ENCODE assay signal across 31 cellular contexts in the genomic region with DNA sequence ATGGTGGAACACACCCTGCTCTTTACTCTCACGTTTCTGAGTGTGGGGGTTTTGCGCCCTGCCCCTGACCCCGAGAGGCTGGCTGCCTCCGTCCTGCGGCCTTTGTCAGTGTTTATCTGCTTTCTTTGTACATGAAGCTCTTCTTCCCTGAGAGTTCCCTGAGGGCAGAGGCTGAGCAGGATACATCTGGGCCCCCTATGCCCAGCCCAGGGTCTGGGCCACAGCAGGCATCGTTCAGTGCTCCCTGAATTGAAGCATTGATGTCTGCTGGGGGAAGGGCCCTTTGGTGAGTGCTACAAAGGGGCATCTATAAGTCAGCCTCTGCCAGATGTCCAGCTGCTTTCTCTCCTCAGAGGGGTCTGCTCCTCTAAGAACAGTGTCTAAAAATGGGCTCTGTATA. TPM values are rescaled to one million over a fixed set of nuclear protein-coding genes. Genes with fewer than 3 reads are reported as not detected.
DNase-seq lines count a peak whose midpoint lies in the region; ATAC-seq and TF ChIP-seq lines count a peak whose summit lies in the region.
"Had no signal": no experiment of that assay in that cellular context is flagged by ENCODE, and none has a peak within 500 bp of the region (broad histone marks: within the 10 kb centered on the region; RNA-seq: fewer than 3 reads in every experiment).

No MANE protein-coding gene starts in this region.

- H3K9me3 ChIP-seq in heart right ventricle (no peaks in the 10 kb centered on the region), psoas muscle (no peaks in the 10 kb centered on the region), upper lobe of right lung (no peaks in the 10 kb centered on the region)
- H3K9me3 ChIP-seq: breast epithelium, thyroid gland had no signal

- H3K27me3 ChIP-seq in heart right ventricle: peaks cover 0 to 57% (median 18%) of the 10 kb centered on the region in 7 donors
- no peaks in the 10 kb centered on the region for H3K27me3 ChIP-seq in psoas muscle (ENCODE audit: insufficient read depth in 3 of 3, low read length in 2 of 3)
- no peaks in the 10 kb centered on the region for H3K27me3 ChIP-seq in upper lobe of right lung
- H3K27me3 ChIP-seq: thyroid gland had no signal

- H3K27ac Mint-ChIP-seq in glutamatergic neuron (ENCODE audit: unreplicated experiment): peak overlapping the region; percentile 68
- H3K27ac Mint-ChIP-seq: activated T-cell treated with anti-CD3 and anti-CD28 coated beads, Interleukin-2, amount 50 U/mL, for 24 hours; memory B cell; stimulated activated naive B cell treated with anti-CD40 and anti-IgM and Interleukin-4, amounts not matched to agents 10 μg/mL and 1 μg/mL and 100 μg/mL, for 72 hours had no signal

- intact Hi-C loops in heart right ventricle (cut with DNase I) (no loop called here), Right ventricle myocardium superior (cut with DNase I) (no loop called here), psoas muscle (cut with DNase I) (no loop called here), upper lobe of right lung (cut with DNase I) (no loop called here)

- peak overlapping the region; percentile 48 to 96 (median 90) for H3K27ac ChIP-seq in heart right ventricle
- peak overlapping the region; percentile 53 for H3K27ac ChIP-seq in psoas muscle
- H3K27ac ChIP-seq in upper lobe of right lung: no peak overlapping the region
- H3K27ac ChIP-seq: thyroid gland had no signal

- WGBS in heart right ventricle, 2 donors: 54 to 63% methylated on average over 6 of the region's 6 CpGs
- WGBS in psoas muscle, 3 donors: 63 to 71% (median 63%) methylated on average over 6 of the region's 6 CpGs

- H3K4me3 ChIP-seq in heart right ventricle (peak overlapping the region; percentile 23 to 79 (median 66)), psoas muscle (peak overlapping the region; percentile 70), upper lobe of right lung (peak overlapping the region; percentile 61)
- H3K4me3 ChIP-seq: thyroid gland had no signal

- TF ChIP-seq CTCF in heart right ventricle (IDR thresholded peaks at IDR 0.05): no peak
- no peak for TF ChIP-seq CTCF in glutamatergic neuron (IDR thresholded peaks at IDR 0.05; ENCODE audit: partially characterized antibody, unreplicated experiment)
- TF ChIP-seq CTCF in psoas muscle (IDR thresholded peaks at IDR 0.05): no peak
- no peak for TF ChIP-seq CTCF in upper lobe of right lung (IDR thresholded peaks at IDR 0.05)

- H3K4me1 Mint-ChIP-seq in glutamatergic neuron (ENCODE audit: low read depth, unreplicated experiment): peaks cover 22% of the 10 kb centered on the region
- H3K4me1 Mint-ChIP-seq: memory B cell had no signal

- peaks cover 14% of the 10 kb centered on the region for H3K27me3 Mint-ChIP-seq in glutamatergic neuron (ENCODE audit: unreplicated experiment)

- H3K36me3 ChIP-seq in heart right ventricle (peaks cover 0 to 7% (median 0%) of the 10 kb centered on the region in 9 donors), psoas muscle (ENCODE audit: insufficient read depth in 1 of 2, low read depth in 1 of 2) (no peaks in the 10 kb centered on the region), upper lobe of right lung (no peaks in the 10 kb centered on the region)
- H3K36me3 ChIP-seq: breast epithelium, thyroid gland had no signal

- peaks cover 4% of the 10 kb centered on the region for H3K9me3 Mint-ChIP-seq in glutamatergic neuron (ENCODE audit: unreplicated experiment)
- H3K9me3 Mint-ChIP-seq: activated T-cell treated with anti-CD3 and anti-CD28 coated beads, Interleukin-2, amount 50 U/mL, for 24 hours; memory B cell; stimulated activated naive B cell treated with anti-CD40 and anti-IgM and Interleukin-4, amounts not matched to agents 10 μg/mL and 1 μg/mL and 100 μg/mL, for 72 hours had no signal

- H3K36me3 Mint-ChIP-seq in glutamatergic neuron (ENCODE audit: unreplicated experiment): no peaks in the 10 kb centered on the region
- H3K36me3 Mint-ChIP-seq: memory B cell; stimulated activated naive B cell treated with anti-CD40 and anti-IgM and Interleukin-4, amounts not matched to agents 10 μg/mL and 1 μg/mL and 100 μg/mL, for 72 hours had no signal

- no peak for DNase-seq in heart right ventricle
- DNase-seq in Right ventricle myocardium superior: no peak
- DNase-seq in glutamatergic neuron: no peak
- no peak for DNase-seq in psoas muscle
- DNase-seq in upper lobe of right lung: no peak
- DNase-seq: 8988T; activated CD4-positive, alpha-beta T cell treated with anti-CD3 and anti-CD28 coated beads for 48 hours; activated naive CD4-positive, alpha-beta T cell; activated T-cell treated with anti-CD3 and anti-CD28 coated beads, Interleukin-2, amount 50 U/mL, for 24 hours; AML-193; cortex of kidney; GF-D8; KBM-7; MM.1S; NCI-H1417 treated with DMSO at 0.1 percent for 48 hours; NCI-H82; occipital lobe; SIG-M5; stimulated activated CD4-positive, alpha-beta T cell treated with anti-CD3 and anti-CD28 coated beads, Interleukin-12 subunit alpha, Interleukin-12 subunit beta, amount 100 ng/mL, for 4 hours; stimulated activated CD4-positive, alpha-beta T cell treated with anti-CD3 and anti-CD28 coated beads, Interleukin-4, amount 100 ng/mL, for 24 hours; stimulated activated naive B cell treated with anti-CD40 and anti-IgM and Interleukin-4, amounts not matched to agents 10 μg/mL and 1 μg/mL and 100 μg/mL, for 72 hours; T-helper 2 cell; thyroid gland had no signal

- H3K4me1 ChIP-seq in heart right ventricle: peaks cover 0 to 42% (median 16%) of the 10 kb centered on the region in 9 donors
- peaks cover 6% of the 10 kb centered on the region for H3K4me1 ChIP-seq in psoas muscle
- H3K4me1 ChIP-seq in upper lobe of right lung: no peaks in the 10 kb centered on the region
- H3K4me1 ChIP-seq: breast epithelium had no signal

- ATAC-seq in heart right ventricle (no peak), Right ventricle myocardium superior (ENCODE audit: poor library complexity) (no peak), psoas muscle (no peak), upper lobe of right lung (no peak), GM21576 (IDR thresholded peaks at IDR 0.05; ENCODE audit: unreplicated experiment) (no peak), GM19328 (IDR thresholded peaks at IDR 0.05; ENCODE audit: unreplicated experiment) (no peak), HG02973 (IDR thresholded peaks at IDR 0.05; ENCODE audit: unreplicated experiment) (no peak)
- ATAC-seq: stimulated activated naive B cell treated with anti-CD40 and anti-IgM and Interleukin-4, amounts not matched to agents 10 μg/mL and 1 μg/mL and 100 μg/mL, for 72 hours had no signal

- peak overlapping the region; percentile 70 for H3K4me3 Mint-ChIP-seq in glutamatergic neuron (ENCODE audit: unreplicated experiment)
- H3K4me3 Mint-ChIP-seq: activated T-cell treated with anti-CD3 and anti-CD28 coated beads, Interleukin-2, amount 50 U/mL, for 24 hours; memory B cell; stimulated activated naive B cell treated with anti-CD40 and anti-IgM and Interleukin-4, amounts not matched to agents 10 μg/mL and 1 μg/mL and 100 μg/mL, for 72 hours had no signal

RNA-seq across cellular contexts. Expression of a gene that starts 2.1 kb away (rescaled TPM):
- total RNA-seq in heart right ventricle: 10 to 100 TPM; 11.5 to 27.5 (median 14.3) TPM
- 10 to 100 TPM; 12.8 to 25.1 TPM for polyA plus RNA-seq in heart right ventricle
- 16.9 TPM for total RNA-seq in Right ventricle myocardium superior
- 9.0 TPM for total RNA-seq in glutamatergic neuron (ENCODE audit: unreplicated experiment)
- total RNA-seq in psoas muscle: 10 to 100 TPM in 1 of 4 donors, 1 to 10 TPM in 3; 4.1 to 10.0 (median 6.5) TPM
- polyA plus RNA-seq in psoas muscle: 1 to 10 TPM; 2.1 to 5.8 (median 3.2) TPM
- total RNA-seq in upper lobe of right lung: 17.7 TPM
- total RNA-seq: OCI-LY7 had no signal

RNA-seq across cellular contexts. Expression of a gene that starts 34.6 kb away (rescaled TPM):
- total RNA-seq in heart right ventricle (10 to 100 TPM; 12.1 to 59.2 (median 29.5) TPM), Right ventricle myocardium superior (30.4 TPM), glutamatergic neuron (ENCODE audit: unreplicated experiment) (not detected), psoas muscle (100 to 1,000 TPM in 1 of 4 donors, 10 to 100 TPM in 3; 35.0 to 112 (median 63.3) TPM), upper lobe of right lung (0.49 TPM)
- polyA plus RNA-seq in heart right ventricle (under 1 TPM; 0.68 to 0.80 TPM), psoas muscle (1 to 10 TPM; 1.2 to 7.7 (median 2.3) TPM)
- total RNA-seq: activated CD8-positive, alpha-beta memory T cell treated with anti-CD3 and anti-CD28 coated beads for 36 hours; kidney epithelial cell; OCI-LY7 had no signal

RNA-seq across cellular contexts. Expression of a gene that starts 53.9 kb away (rescaled TPM):
- total RNA-seq in heart right ventricle (1 to 10 TPM in 1 of 10 donors, under 1 TPM in 9; 0.07 to 3.7 (median 0.19) TPM), Right ventricle myocardium superior (2.8 TPM), glutamatergic neuron (ENCODE audit: unreplicated experiment) (not detected), psoas muscle (1 to 10 TPM; 1.3 to 9.4 (median 3.1) TPM), upper lobe of right lung (0.09 TPM)
- polyA plus RNA-seq in heart right ventricle (under 1 TPM; 0.39 to 0.51 TPM), psoas muscle (1 to 10 TPM in 2 of 3 donors, under 1 TPM in 1; 0.29 to 3.2 (median 1.3) TPM)
- total RNA-seq: breast epithelium, OCI-LY7 had no signal
